In the genomic region with DNA sequence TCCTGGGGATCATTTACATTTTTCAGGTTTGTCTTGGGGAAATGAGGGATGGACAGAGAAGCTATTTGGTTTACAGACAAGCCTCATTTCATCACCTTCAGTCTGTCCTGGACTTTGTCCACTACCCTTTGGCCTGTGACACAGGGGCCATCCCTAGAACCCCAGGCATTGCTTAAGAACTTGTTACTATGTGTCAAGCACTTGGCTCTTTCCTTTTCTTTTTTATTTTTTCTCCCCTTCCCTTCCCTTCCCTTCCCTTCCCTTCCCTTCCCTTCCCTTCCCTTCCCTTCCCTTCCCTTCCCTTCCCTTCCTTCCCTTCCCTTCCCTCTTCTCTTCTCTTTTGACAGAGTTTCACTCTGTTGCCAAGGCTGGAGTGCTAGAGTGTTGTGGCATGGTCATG, we compare ENCODE assay signal across 11 cellular contexts.
"Had no signal": no experiment of that assay in that cellular context is flagged by ENCODE, and none has a peak within 500 bp of the region (broad histone marks: within the 10 kb centered on the region; RNA-seq: fewer than 3 reads in every experiment).

No MANE protein-coding gene starts in this region.

- H3K36me3 ChIP-seq: HAP-1 had no signal

- ATAC-seq: GM23338, HCT116 had no signal

- H3K9ac ChIP-seq: GM23248 had no signal

- FAIRE-seq: H1, H54 had no signal

- H2AFZ ChIP-seq: GM23248, GM23338 had no signal

- H3K9me3 ChIP-seq: HAP-1 had no signal

- H3K4me3 ChIP-seq: GM23248, GM23338, HAP-1 had no signal

- DNase-seq: GM23248, GOT3, H7, H9, HCEC 1CT, HFFc6 had no signal

- H3K4me2 ChIP-seq: GM23338 had no signal

- H3K27ac ChIP-seq: GM23248 had no signal
